Comparison of ENCODE assay signal across 2 cellular contexts in genomic region chr12:57632898-57633825, GRCh38.
TF ChIP-seq lines count a peak whose summit lies in the region.

Gene B4GALNT1 (minus strand): TSS chr12:57633201. CDS start chr12:57632132, 1,069 bp downstream.

TF ChIP-seq in HEK293, 187 proteins besides CTCF, POLR2A, EP300 and RAD21 (continued from another document and continues in another):
- TF ChIP-seq ZBTB6 (tag by site-specific recombination; IDR thresholded peaks at IDR 0.05) (peak; percentile 42; the same call in 1 of the 2 replicates), ZNF704 (tag by site-specific recombination; IDR thresholded peaks at IDR 0.05) (no peak), KLF7 (tag by site-specific recombination; IDR thresholded peaks at IDR 0.05; ENCODE audit: borderline replicate concordance) (no peak; the same call in 1 of the 2 replicates), KLF17 (tag by site-specific recombination; IDR thresholded peaks at IDR 0.05) (peak; percentile 67; the same call in 1 of the 2 replicates), IKZF3 (tag by site-specific recombination; IDR thresholded peaks at IDR 0.05) (peak; percentile 45; the same call in 1 of the 2 replicates), ZNF785 (tag by site-specific recombination; IDR thresholded peaks at IDR 0.05) (no peak), ZSCAN5A (tag by site-specific recombination; IDR thresholded peaks at IDR 0.05) (0 out of 2 replicates have a peak, but pooled peaks have one; percentile 42), KLF16 (tag by site-specific recombination; IDR thresholded peaks at IDR 0.05) (no peak), ZSCAN30 (tag by site-specific recombination; IDR thresholded peaks at IDR 0.05) (peak; percentile 58), ZEB2 (tag by site-specific recombination; IDR thresholded peaks at IDR 0.05) (peak; percentile 62; the same call in 1 of the 2 replicates), REST (tag by site-specific recombination; IDR thresholded peaks at IDR 0.05) (no peak), ZNF48 (tag by site-specific recombination; IDR thresholded peaks at IDR 0.05) (no peak), ZNF354C (tag by site-specific recombination; IDR thresholded peaks at IDR 0.05; ENCODE audit: borderline replicate concordance, low read depth) (no peak), ZNF324 (tag by site-specific recombination; IDR thresholded peaks at IDR 0.05) (peak; percentile 25; the same call in 1 of the 2 replicates), GLIS1 (tag by site-specific recombination; IDR thresholded peaks at IDR 0.05) (peak; percentile 67; the same call in 1 of the 2 replicates), ZNF76 (tag by site-specific recombination; IDR thresholded peaks at IDR 0.05; ENCODE audit: borderline replicate concordance, low read depth) (peak; percentile 29; the same call in 1 of the 2 replicates), ZNF266 (tag by site-specific recombination; IDR thresholded peaks at IDR 0.05; ENCODE audit: low read depth) (peak; percentile 98), ZNF350 (tag by site-specific recombination; IDR thresholded peaks at IDR 0.05) (no peak), ZNF501 (tag by site-specific recombination; IDR thresholded peaks at IDR 0.05) (peak; percentile 40; the same call in 1 of the 2 replicates), ZIC2 (tag by site-specific recombination; IDR thresholded peaks at IDR 0.05) (peak; percentile 41)

TF ChIP-seq in K562, 482 proteins besides CTCF, POLR2A, EP300 and RAD21 (continued from another document and continues in another):
- TF ChIP-seq ETS1 (conservative IDR thresholded peaks at IDR 0.05; ENCODE audit: control insufficient read depth, low read depth, low read length) (peak; percentile 67; the same call in 1 of the 2 replicates), ZNF699 (CRISPR knock-in tag; IDR thresholded peaks at IDR 0.05; ENCODE audit: insufficient replicate concordance) (no peak), NFATC3 (IDR thresholded peaks at IDR 0.05) (no peak), ZNF512 (tag; IDR thresholded peaks at IDR 0.05) (no peak), E2F6 (IDR thresholded peaks at IDR 0.05; ENCODE audit: borderline replicate concordance in 1 of 2, extremely low read depth in 1 of 2, insufficient read depth in 1 of 2, insufficient read length in 1 of 2, low read depth in 1 of 2, low read length in 1 of 2, poor library complexity in 1 of 2, severe bottlenecking in 1 of 2) (peak; percentile 90 to 97), YBX1 (IDR thresholded peaks at IDR 0.05) (no peak), ZNF639 (CRISPR knock-in tag; conservative IDR thresholded peaks at IDR 0.05 in 1 of 2, IDR thresholded peaks at IDR 0.05 in 1 of 2) (0 out of 4 replicates have a peak, but pooled peaks of 1 of the 2 experiments have one; percentile 49), KLF1 (tag; IDR thresholded peaks at IDR 0.05) (peak; percentile 68), ZNF436 (CRISPR knock-in tag; IDR thresholded peaks at IDR 0.05) (no peak), UBTF (IDR thresholded peaks at IDR 0.05; ENCODE audit: borderline replicate concordance in 1 of 2, low read depth in 2 of 2, low read length in 2 of 2) (peak; percentile 49 to 93; a peak in 2 of 4 replicates), HDAC8 (tag; IDR thresholded peaks at IDR 0.05) (peak; percentile 43; the same call in 1 of the 2 replicates), ZNF165 (CRISPR knock-in tag; IDR thresholded peaks at IDR 0.05; ENCODE audit: borderline replicate concordance) (no peak), SNRNP70 (optimal IDR thresholded peaks at IDR 0.05; ENCODE audit: low read depth, low read length) (no peak), RBM15 (IDR thresholded peaks at IDR 0.05; ENCODE audit: insufficient read depth, low read length) (no peak), KDM2B (CRISPR knock-in tag; IDR thresholded peaks at IDR 0.05) (peak; percentile 99), HOXB6 (CRISPR knock-in tag; IDR thresholded peaks at IDR 0.05; ENCODE audit: borderline replicate concordance) (no peak), KDM1A (IDR thresholded peaks at IDR 0.05) (no peak), ZNF143 (CRISPR knock-in tag; IDR thresholded peaks at IDR 0.05) (no peak), ZKSCAN1 (IDR thresholded peaks at IDR 0.05; ENCODE audit: low read depth, low read length) (0 out of 2 replicates have a peak, but pooled peaks have one; percentile 34), SFPQ (IDR thresholded peaks at IDR 0.05; ENCODE audit: low read depth, low read length) (no peak), NR2F6 (CRISPR knock-in tag; IDR thresholded peaks at IDR 0.05) (no peak), STAG1 (CRISPR knock-in tag; IDR thresholded peaks at IDR 0.05; ENCODE audit: borderline replicate concordance) (peak; percentile 36; the same call in 1 of the 2 replicates), HNRNPLL (IDR thresholded peaks at IDR 0.05; ENCODE audit: low read depth, low read length, poor library complexity, severe bottlenecking) (peak; percentile 40), RCOR1 (IDR thresholded peaks at IDR 0.05; ENCODE audit: borderline replicate concordance in 1 of 2, low read depth in 2 of 2, low read length in 2 of 2) (0 out of 4 replicates have a peak, but pooled peaks have one; percentile 12 to 23), AFF4 (CRISPR knock-in tag; IDR thresholded peaks at IDR 0.05) (peak; percentile 55), CTCFL (IDR thresholded peaks at IDR 0.05; ENCODE audit: borderline replicate concordance, insufficient read depth, low read depth, low read length, poor library complexity, severe bottlenecking) (peak; percentile 65), FIP1L1 (IDR thresholded peaks at IDR 0.05; ENCODE audit: low read depth, low read length, poor library complexity, severe bottlenecking) (peak; percentile 73), TRIM28 (IDR thresholded peaks at IDR 0.05) (no peak), MAZ (CRISPR knock-in tag; conservative IDR thresholded peaks at IDR 0.05 in 1 of 2, IDR thresholded peaks at IDR 0.05 in 1 of 2) (peak; percentile 82 to 89), PML (IDR thresholded peaks at IDR 0.05; ENCODE audit: low read length) (peak; percentile 40; the same call in 1 of the 2 replicates), POLR2AphosphoS5 (IDR thresholded peaks at IDR 0.05; ENCODE audit: control insufficient read depth, insufficient read depth, low read depth, low read length) (peak; percentile 44; the same call in 1 of the 2 replicates), ATF1 (CRISPR knock-in tag; IDR thresholded peaks at IDR 0.05) (no peak), ATF1 (tag; IDR thresholded peaks at IDR 0.05) (peak; percentile 39), ASH1L (IDR thresholded peaks at IDR 0.05; ENCODE audit: borderline replicate concordance, low read depth, partially characterized antibody) (no peak)
